ENCODE assay signal across 22 cellular contexts in genomic region chr1:210207597-210208450, GRCh38. TPM values are rescaled to one million over a fixed set of nuclear protein-coding genes. Genes with fewer than 3 reads are reported as not detected.
"Had no signal": no experiment of that assay in that cellular context is flagged by ENCODE, and none has a peak within 500 bp of the region (broad histone marks: within the 10 kb centered on the region; RNA-seq: fewer than 3 reads in every experiment).

No MANE protein-coding gene starts in this region.

- H3K9me3 Mint-ChIP-seq: stimulated activated effector memory CD8-positive, alpha-beta T cell treated with anti-CD3 and anti-CD28 coated beads, Interleukin-12 subunit alpha, Interleukin-12 subunit beta, amount 100 ng/mL, for 72 hours had no signal

- DNase-seq: hypothalamus; immature natural killer cell; kidney; left ventricle myocardium inferior; midbrain; naive thymus-derived CD8-positive, alpha-beta T cell; nucleus accumbens; pancreas; posterior cingulate gyrus; retina; right cardiac atrium; small intestine; spleen; stimulated activated CD4-positive, alpha-beta T cell treated with anti-CD3 and anti-CD28 coated beads, Interleukin-4, amount 100 ng/mL, for 24 hours; stimulated activated naive CD4-positive, alpha-beta T cell; tibial artery; upper lobe of right lung had no signal

- H3K36me3 Mint-ChIP-seq: immature natural killer cell; stimulated activated effector memory CD8-positive, alpha-beta T cell treated with anti-CD3 and anti-CD28 coated beads, Interleukin-12 subunit alpha, Interleukin-12 subunit beta, amount 100 ng/mL, for 72 hours had no signal

- ATAC-seq: naive thymus-derived CD8-positive, alpha-beta T cell; pancreas; right cardiac atrium; sciatic nerve; stimulated activated effector memory CD8-positive, alpha-beta T cell treated with anti-CD3 and anti-CD28 coated beads, Interleukin-12 subunit alpha, Interleukin-12 subunit beta, amount 100 ng/mL, for 72 hours; upper lobe of right lung had no signal

- H3K4me3 Mint-ChIP-seq: immature natural killer cell; naive thymus-derived CD8-positive, alpha-beta T cell; nephron; neural crest cell; stimulated activated effector memory CD8-positive, alpha-beta T cell treated with anti-CD3 and anti-CD28 coated beads, Interleukin-12 subunit alpha, Interleukin-12 subunit beta, amount 100 ng/mL, for 72 hours; stimulated activated naive CD8-positive, alpha-beta T cell treated with anti-CD3 and anti-CD28 coated beads, Interleukin-15, Interleukin-2, amounts not matched to agents 100 ng/mL and 50 ng/mL, for 24 hours had no signal

- H3K27ac Mint-ChIP-seq: immature natural killer cell; nephron; stimulated activated effector memory CD8-positive, alpha-beta T cell treated with anti-CD3 and anti-CD28 coated beads, Interleukin-12 subunit alpha, Interleukin-12 subunit beta, amount 100 ng/mL, for 72 hours; stimulated activated naive CD8-positive, alpha-beta T cell treated with anti-CD3 and anti-CD28 coated beads, Interleukin-15, Interleukin-2, amounts not matched to agents 100 ng/mL and 50 ng/mL, for 24 hours had no signal

- H3K4me1 Mint-ChIP-seq: immature natural killer cell; naive thymus-derived CD8-positive, alpha-beta T cell; nephron; neural crest cell; stimulated activated effector memory CD8-positive, alpha-beta T cell treated with anti-CD3 and anti-CD28 coated beads, Interleukin-12 subunit alpha, Interleukin-12 subunit beta, amount 100 ng/mL, for 72 hours had no signal

RNA-seq across cellular contexts. Expression of gene SERTAD4, which starts 24.8 kb away (rescaled TPM):
- total RNA-seq: naive thymus-derived CD8-positive, alpha-beta T cell had no signal
